Comparison of ENCODE assay signal across 8 cellular contexts in the genomic region with DNA sequence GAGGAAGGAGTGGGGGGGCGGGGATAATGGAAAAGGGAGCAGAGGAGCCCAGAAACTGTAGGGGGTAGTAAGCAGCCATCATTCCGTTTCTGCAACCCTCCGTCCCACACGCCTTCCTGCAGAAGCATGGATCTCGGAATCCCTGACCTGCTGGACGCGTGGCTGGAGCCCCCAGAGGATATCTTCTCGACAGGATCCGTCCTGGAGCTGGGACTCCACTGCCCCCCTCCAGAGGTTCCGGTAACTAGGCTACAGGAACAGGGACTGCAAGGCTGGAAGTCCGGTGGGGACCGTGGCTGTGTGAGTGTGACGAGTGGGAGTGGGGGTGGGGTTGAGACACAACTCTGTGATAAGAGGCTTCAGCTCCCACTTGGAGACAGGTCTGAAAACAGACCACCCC. TPM values are rescaled to one million over a fixed set of nuclear protein-coding genes. Genes with fewer than 3 reads are reported as not detected.
A peak's percentile ranks its signal among the peaks of the same experiment; 100 is the strongest.
DNase-seq lines count a peak whose midpoint lies in the region; ATAC-seq, FAIRE-seq and TF ChIP-seq lines count a peak whose summit lies in the region.

No MANE protein-coding gene starts in this region.

- peak overlapping the region; percentile 89 for H3K4me3 ChIP-seq in thymus (ENCODE audit: low read length)

- FAIRE-seq in H54 (lab: Jason Lieb, UNC): no peak

- peaks cover 6% of the 10 kb centered on the region for H3K36me3 Mint-ChIP-seq in activated CD4-positive, alpha-beta T cell treated with anti-CD3 and anti-CD28 coated beads, Interleukin-2, amount 10 ng/mL, durations not matched to agents 7 days and 5 days (ENCODE audit: low read depth)
- peaks cover 18% of the 10 kb centered on the region for H3K36me3 Mint-ChIP-seq in activated T-helper 17 cell treated with anti-CD3 and anti-CD28 coated beads, Interleukin-2, amount 50 U/mL, for 72 hours (ENCODE audit: low read depth)

- H3K36me3 ChIP-seq in thymus (ENCODE audit: control insufficient read depth, insufficient read depth): peaks cover 11% of the 10 kb centered on the region

- H3K4me1 ChIP-seq in thymus (ENCODE audit: control insufficient read depth, insufficient read depth, low read length): peaks cover 22% of the 10 kb centered on the region

- H3K27me3 ChIP-seq in thymus (ENCODE audit: control insufficient read depth, insufficient read depth): no peaks in the 10 kb centered on the region

- H3K9me3 ChIP-seq in thymus (ENCODE audit: control insufficient read depth): peaks cover 1% of the 10 kb centered on the region

- WGBS in thymus: 17% methylated on average over 13 of the region's 13 CpGs

- no peak for ATAC-seq in activated T-helper 17 cell treated with anti-CD3 and anti-CD28 coated beads, Interleukin-2, amount 50 U/mL, for 72 hours (replicated peaks)

- H3K4me1 Mint-ChIP-seq in activated CD4-positive, alpha-beta T cell treated with anti-CD3 and anti-CD28 coated beads, Interleukin-2, amount 10 ng/mL, durations not matched to agents 7 days and 5 days: peaks cover 66% of the 10 kb centered on the region
- peaks cover 24% of the 10 kb centered on the region for H3K4me1 Mint-ChIP-seq in activated T-helper 17 cell treated with anti-CD3 and anti-CD28 coated beads, Interleukin-2, amount 50 U/mL, for 72 hours

- CTCF ChIA-PET in activated CD4-positive, alpha-beta T cell treated with anti-CD3 and anti-CD28 coated beads, Interleukin-2, amount 10 ng/mL, durations not matched to agents 7 days and 5 days (lab: Charles Lee): interaction anchor here (0.8 to 3.5 kb wide), 7 partner anchors 10 to 289 kb away, joined by 3 to 25 read pairs (median 3); a partner anchor contains a TSS

- H3K27ac Mint-ChIP-seq in activated CD4-positive, alpha-beta T cell treated with anti-CD3 and anti-CD28 coated beads, Interleukin-2, amount 10 ng/mL, durations not matched to agents 7 days and 5 days: peak overlapping the region; percentile 95
- peak overlapping the region; percentile 94 for H3K27ac Mint-ChIP-seq in activated T-helper 17 cell treated with anti-CD3 and anti-CD28 coated beads, Interleukin-2, amount 50 U/mL, for 72 hours

- H3K27me3 Mint-ChIP-seq in activated CD4-positive, alpha-beta T cell treated with anti-CD3 and anti-CD28 coated beads, Interleukin-2, amount 10 ng/mL, durations not matched to agents 7 days and 5 days: no peaks in the 10 kb centered on the region
- H3K27me3 Mint-ChIP-seq in activated T-helper 17 cell treated with anti-CD3 and anti-CD28 coated beads, Interleukin-2, amount 50 U/mL, for 72 hours: no peaks in the 10 kb centered on the region

- peak overlapping the region; percentile 88 for H3K4me3 Mint-ChIP-seq in activated CD4-positive, alpha-beta T cell treated with anti-CD3 and anti-CD28 coated beads, Interleukin-2, amount 10 ng/mL, durations not matched to agents 7 days and 5 days
- peak overlapping the region; percentile 99 for H3K4me3 Mint-ChIP-seq in activated T-helper 17 cell treated with anti-CD3 and anti-CD28 coated beads, Interleukin-2, amount 50 U/mL, for 72 hours

- TF ChIP-seq POLR2A in H54 (IDR thresholded peaks at IDR 0.05; ENCODE audit: low read depth, low read length): no peak

- no peaks in the 10 kb centered on the region for H3K9me3 Mint-ChIP-seq in activated CD4-positive, alpha-beta T cell treated with anti-CD3 and anti-CD28 coated beads, Interleukin-2, amount 10 ng/mL, durations not matched to agents 7 days and 5 days
- H3K9me3 Mint-ChIP-seq in activated T-helper 17 cell treated with anti-CD3 and anti-CD28 coated beads, Interleukin-2, amount 50 U/mL, for 72 hours: no peaks in the 10 kb centered on the region

- no peak for DNase-seq in activated CD4-positive, alpha-beta T cell treated with anti-CD3 and anti-CD28 coated beads, Interleukin-2, amount 10 ng/mL, durations not matched to agents 7 days and 5 days
- DNase-seq in activated CD4-positive, alpha-beta T cell treated with anti-CD3 and anti-CD28 coated beads, Interleukin-2, amount 50 U/mL, for 48 hours: no peak
- peak; percentile 73 for DNase-seq in left kidney (ENCODE audit: low read depth, low spot score)
- DNase-seq in H54 (ENCODE audit: insufficient read length, low spot score): no peak
- DNase-seq in Ammon's horn (ENCODE audit: low spot score): no peak
- no peak for DNase-seq in NCI-H774 (lab: John Stamatoyannopoulos, UW)

- POLR2A ChIA-PET in activated CD4-positive, alpha-beta T cell treated with anti-CD3 and anti-CD28 coated beads, Interleukin-2, amount 10 ng/mL, durations not matched to agents 7 days and 5 days (lab: Charles Lee): interaction anchor here (0.8 kb wide), 1 partner anchor 22 kb away, joined by 3 read pairs; a partner anchor contains a TSS

- peak overlapping the region; percentile 36 for H3K27ac ChIP-seq in thymus (ENCODE audit: low read depth)

RNA-seq across cellular contexts. Expression of a gene that starts 0.7 kb away (rescaled TPM):
- 1 to 10 TPM; 6.9 to 7.9 TPM for total RNA-seq in activated CD4-positive, alpha-beta T cell treated with anti-CD3 and anti-CD28 coated beads, Interleukin-2, amount 10 ng/mL, durations not matched to agents 7 days and 5 days
- 1 to 10 TPM; 7.4 to 9.3 TPM for total RNA-seq in activated T-helper 17 cell treated with anti-CD3 and anti-CD28 coated beads, Interleukin-2, amount 50 U/mL, for 72 hours
- 17.7 TPM for polyA plus RNA-seq in thymus

RNA-seq across cellular contexts. Expression of a gene that starts 5.1 kb away (rescaled TPM):
- 10 to 100 TPM; 33.5 to 36.4 TPM for total RNA-seq in activated CD4-positive, alpha-beta T cell treated with anti-CD3 and anti-CD28 coated beads, Interleukin-2, amount 10 ng/mL, durations not matched to agents 7 days and 5 days
- total RNA-seq in activated T-helper 17 cell treated with anti-CD3 and anti-CD28 coated beads, Interleukin-2, amount 50 U/mL, for 72 hours: 100 to 1,000 TPM; 109 to 117 TPM
- polyA plus RNA-seq in thymus: 44.9 TPM

RNA-seq across cellular contexts. Expression of a gene that starts 9.1 kb away (rescaled TPM):
- total RNA-seq in activated CD4-positive, alpha-beta T cell treated with anti-CD3 and anti-CD28 coated beads, Interleukin-2, amount 10 ng/mL, durations not matched to agents 7 days and 5 days: 100 to 1,000 TPM; 111 to 124 TPM
- 100 to 1,000 TPM in 1 of 2 donors, 10 to 100 TPM in 1; 89.7 to 167 TPM for total RNA-seq in activated T-helper 17 cell treated with anti-CD3 and anti-CD28 coated beads, Interleukin-2, amount 50 U/mL, for 72 hours
- polyA plus RNA-seq in thymus: 180 TPM

RNA-seq across cellular contexts. Expression of a gene that starts 10.0 kb away (rescaled TPM):
- total RNA-seq in activated CD4-positive, alpha-beta T cell treated with anti-CD3 and anti-CD28 coated beads, Interleukin-2, amount 10 ng/mL, durations not matched to agents 7 days and 5 days: 100 to 1,000 TPM in 1 of 2 experiments, 10 to 100 TPM in 1; 80.7 to 107 TPM
- 100 to 1,000 TPM in 1 of 2 donors, 10 to 100 TPM in 1; 84.9 to 131 TPM for total RNA-seq in activated T-helper 17 cell treated with anti-CD3 and anti-CD28 coated beads, Interleukin-2, amount 50 U/mL, for 72 hours
- 70.5 TPM for polyA plus RNA-seq in thymus

RNA-seq across cellular contexts. Expression of a gene that starts 17.7 kb away (rescaled TPM):
- under 1 TPM; 0.92 to 0.96 TPM for total RNA-seq in activated CD4-positive, alpha-beta T cell treated with anti-CD3 and anti-CD28 coated beads, Interleukin-2, amount 10 ng/mL, durations not matched to agents 7 days and 5 days
- total RNA-seq in activated T-helper 17 cell treated with anti-CD3 and anti-CD28 coated beads, Interleukin-2, amount 50 U/mL, for 72 hours: under 1 TPM; 0.66 to 0.91 TPM
- 98.2 TPM for polyA plus RNA-seq in thymus
